Comparison of ENCODE assay signal across 13 cellular contexts in genomic region chr15:48385431-48385830, GRCh38. TPM values are rescaled to one million over a fixed set of nuclear protein-coding genes. Genes with fewer than 3 reads are reported as not detected.
DNase-seq lines count a peak whose midpoint lies in the region; ATAC-seq, FAIRE-seq and TF ChIP-seq lines count a peak whose summit lies in the region.
"Had no signal": no experiment of that assay in that cellular context is flagged by ENCODE, and none has a peak within 500 bp of the region (broad histone marks: within the 10 kb centered on the region; RNA-seq: fewer than 3 reads in every experiment).

No MANE protein-coding gene starts in this region.

- no peak for TF ChIP-seq CTCF in AG04450 (IDR thresholded peaks at IDR 0.05; ENCODE audit: low read depth, low read length)
- TF ChIP-seq CTCF in bronchial epithelial cell (IDR thresholded peaks at IDR 0.05; ENCODE audit: insufficient read depth, low read length, severe bottlenecking): no peak

- no peak for ATAC-seq in HG03039 (IDR thresholded peaks at IDR 0.05; ENCODE audit: unreplicated experiment)
- ATAC-seq in HG02759 (IDR thresholded peaks at IDR 0.05; ENCODE audit: unreplicated experiment): no peak

- POLR2A ChIA-PET in AG04450 (lab: Yijun Ruan, JAX): interaction anchor here (0.6 to 2.1 kb wide), 3 partner anchors 11 to 162 kb away, joined by 3 to 5 read pairs (median 5); no protein-coding TSS in a partner anchor

- CTCF ChIA-PET in AG04450 (lab: Charles Lee): interaction anchor here (0.7 to 1.0 kb wide), 2 partner anchors 11 to 62 kb away, joined by 3 read pairs; no protein-coding TSS in a partner anchor

- DNase-seq in AG04450 (ENCODE audit: low read depth, low spot score) (peak; percentile 86), HS-27A (ENCODE audit: low read depth) (peak; percentile 78), bronchial epithelial cell (ENCODE audit: low read depth) (peak; percentile 35), islet precursor cell (peak; percentile 34), NCI-H1105 (lab: John Stamatoyannopoulos, UW) (no peak), NCI-H1092 treated with DMSO at 0.1 percent for 48 hours (lab: John Stamatoyannopoulos, UW) (no peak)
- DNase-seq: activated CD4-positive, alpha-beta T cell treated with anti-CD3 and anti-CD28 coated beads, Interleukin-2, amount 50 U/mL, for 1 hour; activated gamma-delta T cell; glutamatergic neuron; Kasumi-1 had no signal

- peak overlapping the region; percentile 43 for H3K27ac ChIP-seq in AG04450 (ENCODE audit: low read depth, low read length)
- H3K27ac ChIP-seq: neutrophil had no signal

- no peak for FAIRE-seq in bronchial epithelial cell (lab: Jason Lieb, UNC)

- no peaks in the 10 kb centered on the region for H3K9me3 ChIP-seq in AG04450 (ENCODE audit: control insufficient read depth, insufficient read depth, low read length)
- H3K9me3 ChIP-seq: neutrophil had no signal

- H3K4me3 ChIP-seq in AG04450 (ENCODE audit: low read depth, low read length) (no peak overlapping the region), bronchial epithelial cell (ENCODE audit: low read depth, low read length) (no peak overlapping the region)

- no peaks in the 10 kb centered on the region for H3K36me3 ChIP-seq in bronchial epithelial cell (ENCODE audit: control insufficient read depth, insufficient read depth, low read length)
- H3K36me3 ChIP-seq: neutrophil had no signal

- H3K27me3 ChIP-seq in AG04450 (ENCODE audit: control insufficient read depth, insufficient read depth, low read length) (no peaks in the 10 kb centered on the region), bronchial epithelial cell (ENCODE audit: control insufficient read depth, insufficient read depth, low read length) (no peaks in the 10 kb centered on the region)
- H3K27me3 ChIP-seq: neutrophil had no signal

RNA-seq across cellular contexts. Expression of gene DUT, which starts 54.2 kb away (rescaled TPM):
- 35.9 and 52.8 TPM in 2 replicates for polyA plus RNA-seq in AG04450 (2011; rRNA removed)
- polyA minus RNA-seq in AG04450 (2011; rRNA and poly(A)+ RNA removed): 4.6 and 8.8 TPM in 2 replicates
- total RNA-seq in bronchial epithelial cell: 25.5 and 30.8 TPM in 2 replicates

Comparison
In these comparisons a context has a peak if more than half of its experiments do, and no peak if none do; other contexts are left out.
1. DNase-seq: peak in AG04450 (single experiment), HS-27A (single experiment), bronchial epithelial cell (single experiment) and islet precursor cell (single experiment); none in NCI-H1105 (single experiment) and NCI-H1092 treated with DMSO at 0.1 percent for 48 hours (single experiment).